ENCODE assay signal across 7 cellular contexts in the genomic region with DNA sequence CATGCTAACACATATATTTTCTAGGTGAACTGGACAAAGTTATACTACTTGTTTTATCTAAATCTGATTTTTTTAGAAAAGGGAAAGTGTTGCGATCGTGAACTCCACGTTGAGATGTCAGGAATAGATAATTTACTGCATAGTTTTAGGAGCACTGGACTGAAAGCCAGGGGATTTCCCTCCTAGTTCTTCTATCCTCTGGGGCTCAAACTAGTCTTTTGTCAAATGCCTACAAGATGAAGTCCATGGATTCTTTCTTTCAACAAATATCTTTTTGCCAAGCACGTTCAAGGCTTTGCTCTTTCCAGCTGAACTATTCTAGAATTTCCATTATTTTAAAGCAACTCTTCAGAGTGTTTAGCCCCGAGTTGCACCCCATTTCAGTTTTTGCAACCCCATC. TPM values are rescaled to one million over a fixed set of nuclear protein-coding genes. Genes with fewer than 3 reads are reported as not detected.
DNase-seq lines count a peak whose midpoint lies in the region; ATAC-seq and TF ChIP-seq lines count a peak whose summit lies in the region.

No MANE protein-coding gene starts in this region.

- no peaks in the 10 kb centered on the region for H3K9me3 ChIP-seq in RWPE2 (ENCODE audit: severe bottlenecking)

- peaks cover 3% of the 10 kb centered on the region for H3K4me1 ChIP-seq in RWPE2 (ENCODE audit: insufficient read depth, poor library complexity, severe bottlenecking)

- no peak overlapping the region for H3K27ac ChIP-seq in RWPE2 (ENCODE audit: poor library complexity, severe bottlenecking)

- TF ChIP-seq CTCF in RWPE2 (IDR thresholded peaks at IDR 0.05; ENCODE audit: poor library complexity, severe bottlenecking) (no peak), fibroblast of the aortic adventitia (IDR thresholded peaks at IDR 0.05; ENCODE audit: insufficient read depth, low read length) (no peak)

- H3K27me3 ChIP-seq in RWPE2 (ENCODE audit: insufficient read depth, poor library complexity, severe bottlenecking), result no peaks in the 10 kb centered on the region

- H3K36me3 ChIP-seq in RWPE2 (ENCODE audit: low read depth), result no peaks in the 10 kb centered on the region

- ATAC-seq in GM21723 (IDR thresholded peaks at IDR 0.05; ENCODE audit: unreplicated experiment) (peak; percentile 9), RWPE2 (ENCODE audit: low read depth) (no peak), HG02610 (IDR thresholded peaks at IDR 0.05; ENCODE audit: unreplicated experiment) (no peak), HG02588 (IDR thresholded peaks at IDR 0.05; ENCODE audit: unreplicated experiment) (no peak)

- no peak for DNase-seq in RWPE2 (ENCODE audit: low spot score)
- peak; percentile 44 for DNase-seq in fibroblast of the aortic adventitia (ENCODE audit: low read depth)
- DNase-seq in skeletal muscle cell (ENCODE audit: low read depth), result no peak
- DNase-seq in T1000 (lab: John Stamatoyannopoulos, UW), result no peak

- H3K4me3 ChIP-seq in RWPE2 (ENCODE audit: severe bottlenecking), result peak overlapping the region; percentile 84
- peak overlapping the region; percentile 91 for H3K4me3 ChIP-seq in fibroblast of the aortic adventitia (ENCODE audit: low read depth, low read length)
- H3K4me3 ChIP-seq in skeletal muscle cell (ENCODE audit: low read depth, low read length), result peak overlapping the region; percentile 80

RNA-seq across cellular contexts. Expression of a gene that starts 0.6 kb away (rescaled TPM):
- total RNA-seq in fibroblast of the aortic adventitia (ENCODE audit: low replicate concordance), result 33.0 and 88.2 TPM in 2 replicates

RNA-seq across cellular contexts. Expression of a gene that starts 42.5 kb away (rescaled TPM):
- 59.4 and 61.4 TPM in 2 replicates for total RNA-seq in fibroblast of the aortic adventitia (ENCODE audit: low replicate concordance)
